ENCODE assay signal across 19 cellular contexts in genomic region chr7:103063895-103064294, GRCh38.
"Had no signal": no experiment of that assay in that cellular context is flagged by ENCODE, and none has a peak within 500 bp of the region (broad histone marks: within the 10 kb centered on the region; RNA-seq: fewer than 3 reads in every experiment).

No MANE protein-coding gene starts in this region.

- H3K27ac ChIP-seq: coronary artery, right atrium auricular region, tibial nerve, VCaP had no signal

- H3K36me3 ChIP-seq: right atrium auricular region, tibial nerve had no signal

- H3K9me3 Mint-ChIP-seq: activated naive CD4-positive, alpha-beta T cell treated with anti-CD3 and anti-CD28 coated beads, Interleukin-2, amount 50 U/mL, for 72 hours; activated T-cell treated with anti-CD3 and anti-CD28 coated beads, Interleukin-2, amount 50 U/mL, for 72 hours; immature natural killer cell; stimulated activated naive B cell treated with anti-CD40 and anti-IgM and Interleukin-4, amounts not matched to agents 10 μg/mL and 1 μg/mL and 100 μg/mL, for 72 hours had no signal

- H3K27ac Mint-ChIP-seq: activated naive CD4-positive, alpha-beta T cell treated with anti-CD3 and anti-CD28 coated beads, Interleukin-2, amount 50 U/mL, for 72 hours; activated T-cell treated with anti-CD3 and anti-CD28 coated beads, Interleukin-2, amount 50 U/mL, for 72 hours; brain; immature natural killer cell; nephron; stimulated activated naive B cell treated with anti-CD40 and anti-IgM and Interleukin-4, amounts not matched to agents 10 μg/mL and 1 μg/mL and 100 μg/mL, for 72 hours had no signal

- H3K4me3 Mint-ChIP-seq: activated T-cell treated with anti-CD3 and anti-CD28 coated beads, Interleukin-2, amount 50 U/mL, for 72 hours; brain; immature natural killer cell; nephron; stimulated activated naive B cell treated with anti-CD40 and anti-IgM and Interleukin-4, amounts not matched to agents 10 μg/mL and 1 μg/mL and 100 μg/mL, for 72 hours had no signal

- H3K4me3 ChIP-seq: coronary artery, right atrium auricular region, tibial nerve had no signal

- ATAC-seq: activated naive CD4-positive, alpha-beta T cell treated with anti-CD3 and anti-CD28 coated beads, Interleukin-2, amount 50 U/mL, for 72 hours; activated T-cell treated with anti-CD3 and anti-CD28 coated beads, Interleukin-2, amount 50 U/mL, for 72 hours; stimulated activated naive B cell treated with anti-CD40 and anti-IgM and Interleukin-4, amounts not matched to agents 10 μg/mL and 1 μg/mL and 100 μg/mL, for 72 hours had no signal

- H3K27me3 Mint-ChIP-seq: stimulated activated naive B cell treated with anti-CD40 and anti-IgM and Interleukin-4, amounts not matched to agents 10 μg/mL and 1 μg/mL and 100 μg/mL, for 72 hours had no signal

- DNase-seq: activated CD4-positive, alpha-beta T cell treated with anti-CD3 and anti-CD28 coated beads for 4 hours; activated CD8-positive, alpha-beta memory T cell treated with anti-CD3 and anti-CD28 coated beads, Interleukin-2, amount 50 U/mL, for 48 hours; activated gamma-delta T cell; activated T-cell treated with anti-CD3 and anti-CD28 coated beads, Interleukin-2, amount 50 U/mL, for 72 hours; amygdala; central memory CD4-positive, alpha-beta T cell; foreskin fibroblast; immature natural killer cell; nucleus accumbens; stimulated activated CD4-positive, alpha-beta T cell treated with anti-CD3 and anti-CD28 coated beads, Interleukin-2, amount 100 ng/mL, for 48 hours; stimulated activated naive B cell treated with anti-CD40 and anti-IgM and Interleukin-4, amounts not matched to agents 10 μg/mL and 1 μg/mL and 100 μg/mL, for 72 hours; substantia nigra had no signal

- H3K36me3 Mint-ChIP-seq: activated naive CD4-positive, alpha-beta T cell treated with anti-CD3 and anti-CD28 coated beads, Interleukin-2, amount 50 U/mL, for 72 hours; immature natural killer cell; stimulated activated naive B cell treated with anti-CD40 and anti-IgM and Interleukin-4, amounts not matched to agents 10 μg/mL and 1 μg/mL and 100 μg/mL, for 72 hours had no signal

- H3K9me3 ChIP-seq: right atrium auricular region, tibial nerve had no signal

- H3K4me1 Mint-ChIP-seq: brain, immature natural killer cell, nephron had no signal

- H3K27me3 ChIP-seq: right atrium auricular region, tibial nerve had no signal
